In genomic region chr2:152635635-152636298, GRCh38 we compare ENCODE assay signal across 8 cellular contexts.
DNase-seq lines count a peak whose midpoint lies in the region; ATAC-seq and TF ChIP-seq lines count a peak whose summit lies in the region.

No MANE protein-coding gene starts in this region.

- H3K36me3 ChIP-seq in vagina: peaks cover 0 to 44% of the 10 kb centered on the region in 2 donors

- POLR2A ChIA-PET in AG04450 (lab: Yijun Ruan, JAX): interaction anchor here (1.8 kb wide), 1 partner anchor 460 kb away, joined by 9 read pairs; the partner anchor contains the start of gene STAM2

- CTCF ChIA-PET in AG04450 (lab: Charles Lee): interaction anchor here (0.6 to 3.9 kb wide), 82 partner anchors 8 to 599 kb away, joined by 3 to 75 read pairs (median 4); partner anchors contain the start of genes FMNL2 and STAM2

- TF ChIP-seq POLR2A in vagina (IDR thresholded peaks at IDR 0.05): no peak

- intact Hi-C loops in vagina (cut with DNase I): loop anchor here (5.0 kb wide), 1 partner anchor 443 kb away; no protein-coding TSS in a partner anchor

- peak; percentile 68 for ATAC-seq in GM18858 (IDR thresholded peaks at IDR 0.05; ENCODE audit: unreplicated experiment)

- DNase-seq in AG04450 (ENCODE audit: low read depth, low spot score): no peak
- peak; percentile 73 for DNase-seq in HT-29 (ENCODE audit: low spot score)
- peak; percentile 57 for DNase-seq in RPMI8226
- peak; percentile 36 for DNase-seq in activated effector memory CD4-positive, alpha-beta T cell treated with Interleukin-2 at 50 U/mL for 16 hours
- DNase-seq in glomerular visceral epithelial cell (ENCODE audit: extremely low spot score): peak; percentile 62
- peak; percentile 69 for DNase-seq in pons (ENCODE audit: low spot score)
- DNase-seq in vagina (ENCODE audit: extremely low spot score in 2 of 2): no peak

- TF ChIP-seq CTCF in AG04450 (IDR thresholded peaks at IDR 0.05; ENCODE audit: low read depth, low read length) (peak; percentile 80), vagina (IDR thresholded peaks at IDR 0.05) (peak; percentile 47 to 84 (median 68))

- H3K27me3 ChIP-seq in AG04450 (ENCODE audit: control insufficient read depth, insufficient read depth, low read length): no peaks in the 10 kb centered on the region
- H3K27me3 ChIP-seq in vagina: no peaks in the 10 kb centered on the region

- H3K9me3 ChIP-seq in AG04450 (ENCODE audit: control insufficient read depth, insufficient read depth, low read length) (no peaks in the 10 kb centered on the region), vagina (no peaks in the 10 kb centered on the region)

- H3K4me1 ChIP-seq in vagina: no peaks in the 10 kb centered on the region

- H3K4me3 ChIP-seq in AG04450 (ENCODE audit: low read depth, low read length) (no peak overlapping the region), vagina (no peak overlapping the region)

- H3K27ac ChIP-seq in AG04450 (ENCODE audit: low read depth, low read length) (no peak overlapping the region), vagina (no peak overlapping the region)

Comparison
In these comparisons a context has a peak if more than half of its experiments do, and no peak if none do; other contexts are left out.
1. DNase-seq: peak in HT-29 (single experiment), RPMI8226 (single experiment), activated effector memory CD4-positive, alpha-beta T cell treated with Interleukin-2 at 50 U/mL for 16 hours (single experiment), glomerular visceral epithelial cell (single experiment) and pons (single experiment); none in AG04450 (single experiment) and vagina (0 of 2).